ENCODE assay signal across 21 cellular contexts in genomic region chr3:58534592-58535494, GRCh38. TPM values are rescaled to one million over a fixed set of nuclear protein-coding genes. Genes with fewer than 3 reads are reported as not detected.
DNase-seq lines count a peak whose midpoint lies in the region; ATAC-seq and TF ChIP-seq lines count a peak whose summit lies in the region.
"Had no signal": no experiment of that assay in that cellular context is flagged by ENCODE, and none has a peak within 500 bp of the region (broad histone marks: within the 10 kb centered on the region; RNA-seq: fewer than 3 reads in every experiment).

No MANE protein-coding gene starts in this region.

- H3K27ac ChIP-seq in right atrium auricular region, result no peak overlapping the region

- peaks cover 31% of the 10 kb centered on the region for H3K36me3 ChIP-seq in right atrium auricular region

- intact Hi-C loops in left ventricle myocardium superior (cut with micrococcal nuclease), result no loop called here

- H3K4me3 Mint-ChIP-seq in glutamatergic neuron (ENCODE audit: unreplicated experiment) (no peak overlapping the region), nephron progenitor cell (no peak overlapping the region)
- no peak overlapping the region for H3K4me3 Mint-ChIP-seq in naive thymus-derived CD8-positive, alpha-beta T cell
- H3K4me3 Mint-ChIP-seq: CD4-positive, CD25-positive, alpha-beta regulatory T cell had no signal

- DNase-seq in right atrium auricular region (ENCODE audit: low spot score) (peak; percentile 53), left ventricle myocardium superior (no peak), glutamatergic neuron (no peak), nephron progenitor cell (no peak), germinal center (ENCODE audit: low spot score) (no peak)
- no peak for DNase-seq in naive thymus-derived CD8-positive, alpha-beta T cell
- DNase-seq: 8988T; CD4-positive, CD25-positive, alpha-beta regulatory T cell; DMS153; GF-D8; GOT3; NCI-H187 treated with DMSO at 0.1 percent for 48 hours; NCI-H2227 treated with DMSO at 0.1 percent for 48 hours; NCI-H524 treated with DMSO at 0.1 percent for 48 hours; PC-3; SIG-M5 had no signal

- no peaks in the 10 kb centered on the region for H3K36me3 Mint-ChIP-seq in glutamatergic neuron (ENCODE audit: unreplicated experiment)
- H3K36me3 Mint-ChIP-seq in nephron progenitor cell (ENCODE audit: low read depth), result no peaks in the 10 kb centered on the region
- H3K36me3 Mint-ChIP-seq in naive thymus-derived CD8-positive, alpha-beta T cell, result no peaks in the 10 kb centered on the region
- H3K36me3 Mint-ChIP-seq: CD4-positive, CD25-positive, alpha-beta regulatory T cell had no signal

- peaks cover 4% of the 10 kb centered on the region for H3K27me3 Mint-ChIP-seq in glutamatergic neuron (ENCODE audit: unreplicated experiment)
- H3K27me3 Mint-ChIP-seq in nephron progenitor cell (ENCODE audit: low read depth, poor library complexity), result peaks cover 10% of the 10 kb centered on the region
- H3K27me3 Mint-ChIP-seq in naive thymus-derived CD8-positive, alpha-beta T cell, result peaks cover 0 to 1% (median 0%) of the 10 kb centered on the region in 5 donors
- H3K27me3 Mint-ChIP-seq: CD4-positive, CD25-positive, alpha-beta regulatory T cell had no signal

- H3K4me1 ChIP-seq in right atrium auricular region, result peaks cover 0 to 35% of the 10 kb centered on the region in 2 donors

- H3K4me3 ChIP-seq in right atrium auricular region, result no peak overlapping the region
- H3K4me3 ChIP-seq: GM12878 had no signal

- TF ChIP-seq CTCF in right atrium auricular region (IDR thresholded peaks at IDR 0.05), result no peak
- no peak for TF ChIP-seq CTCF in glutamatergic neuron (IDR thresholded peaks at IDR 0.05; ENCODE audit: partially characterized antibody, unreplicated experiment)
- no peak for TF ChIP-seq CTCF in nephron progenitor cell (IDR thresholded peaks at IDR 0.05)

- H3K9me3 Mint-ChIP-seq in glutamatergic neuron (ENCODE audit: unreplicated experiment) (peaks cover 2% of the 10 kb centered on the region), nephron progenitor cell (no peaks in the 10 kb centered on the region)
- no peaks in the 10 kb centered on the region for H3K9me3 Mint-ChIP-seq in naive thymus-derived CD8-positive, alpha-beta T cell
- H3K9me3 Mint-ChIP-seq: CD4-positive, CD25-positive, alpha-beta regulatory T cell had no signal

- POLR2A ChIA-PET in naive thymus-derived CD8-positive, alpha-beta T cell (lab: Charles Lee), result interaction anchor here (1.4 kb wide), 1 partner anchor 43 kb away, joined by 3 read pairs; no protein-coding TSS in a partner anchor

- H3K4me1 Mint-ChIP-seq in glutamatergic neuron (ENCODE audit: low read depth, unreplicated experiment), result no peaks in the 10 kb centered on the region
- H3K4me1 Mint-ChIP-seq in nephron progenitor cell, result peaks cover 56% of the 10 kb centered on the region
- peaks cover 6 to 10% (median 8%) of the 10 kb centered on the region in 4 donors for H3K4me1 Mint-ChIP-seq in naive thymus-derived CD8-positive, alpha-beta T cell

- no peak for ATAC-seq in left ventricle myocardium superior
- no peak for ATAC-seq in naive thymus-derived CD8-positive, alpha-beta T cell
- ATAC-seq in HG02885 (IDR thresholded peaks at IDR 0.05; ENCODE audit: poor library complexity, unreplicated experiment), result no peak
- no peak for ATAC-seq in GM18519 (IDR thresholded peaks at IDR 0.05; ENCODE audit: low FRiP score, unreplicated experiment)
- ATAC-seq: GM12878, HCT116, PC-3 had no signal

- no peaks in the 10 kb centered on the region for H3K27me3 ChIP-seq in right atrium auricular region

- H3K27ac Mint-ChIP-seq in glutamatergic neuron (ENCODE audit: unreplicated experiment), result peak overlapping the region; percentile 28
- H3K27ac Mint-ChIP-seq in nephron progenitor cell, result peak overlapping the region; percentile 55
- H3K27ac Mint-ChIP-seq in naive thymus-derived CD8-positive, alpha-beta T cell, result peak overlapping the region in 1 of 10 donors; percentile 3
- H3K27ac Mint-ChIP-seq: CD4-positive, CD25-positive, alpha-beta regulatory T cell had no signal

- H3K9me3 ChIP-seq in right atrium auricular region, result no peaks in the 10 kb centered on the region
- H3K9me3 ChIP-seq: Caco-2 had no signal

RNA-seq across cellular contexts. Expression of gene ACOX2, which starts 2.1 kb away (rescaled TPM):
- 10 to 100 TPM; 11.5 to 30.2 TPM for total RNA-seq in right atrium auricular region
- 41.4 TPM for total RNA-seq in left ventricle myocardium superior
- 0.59 TPM for total RNA-seq in glutamatergic neuron (ENCODE audit: unreplicated experiment)
- not detected for total RNA-seq in naive thymus-derived CD8-positive, alpha-beta T cell
- polyA plus RNA-seq in naive thymus-derived CD8-positive, alpha-beta T cell, result not detected
- total RNA-seq: CD4-positive, CD25-positive, alpha-beta regulatory T cell; GM12878 had no signal
- polyA plus RNA-seq: CD4-positive, CD25-positive, alpha-beta regulatory T cell had no signal

RNA-seq across cellular contexts. Expression of gene FAM107A, which starts 42.3 kb away (rescaled TPM):
- total RNA-seq in right atrium auricular region (10 to 100 TPM; 76.5 to 80.7 TPM), left ventricle myocardium superior (78.0 TPM), glutamatergic neuron (ENCODE audit: unreplicated experiment) (not detected)
- total RNA-seq in naive thymus-derived CD8-positive, alpha-beta T cell, result not detected
- not detected for polyA plus RNA-seq in naive thymus-derived CD8-positive, alpha-beta T cell
- total RNA-seq: Caco-2; CD4-positive, CD25-positive, alpha-beta regulatory T cell; GM12878 had no signal
- polyA plus RNA-seq: CD4-positive, CD25-positive, alpha-beta regulatory T cell; GM12878 had no signal

RNA-seq across cellular contexts. Expression of gene KCTD6, which starts 42.9 kb away (rescaled TPM):
- 10 to 100 TPM in 1 of 2 donors, 1 to 10 TPM in 1; 9.5 to 10.6 TPM for total RNA-seq in right atrium auricular region
- total RNA-seq in left ventricle myocardium superior, result 8.5 TPM
- total RNA-seq in glutamatergic neuron (ENCODE audit: unreplicated experiment), result 21.1 TPM
- 10 to 100 TPM in 1 of 2 experiments, 1 to 10 TPM in 1; 9.8 to 10.3 TPM for total RNA-seq in naive thymus-derived CD8-positive, alpha-beta T cell
- polyA plus RNA-seq in naive thymus-derived CD8-positive, alpha-beta T cell, result 1 to 10 TPM; 5.5 to 8.8 (median 8.4) TPM

Comparison
In these comparisons a context has a peak if more than half of its experiments do, and no peak if none do; other contexts are left out.
1. RNA of gene FAM107A, which starts 42.3 kb away (total RNA-seq): 76.5 to 80.7 TPM in right atrium auricular region and 78.0 TPM in left ventricle myocardium superior (single experiment); not detected in glutamatergic neuron (single experiment) and not detected in naive thymus-derived CD8-positive, alpha-beta T cell; every median in the first group is over 10 times any median in the second.